In genomic region chr11:66739983-66740382, GRCh38 we compare ENCODE assay signal across 21 cellular contexts. TPM values are rescaled to one million over a fixed set of nuclear protein-coding genes. Genes with fewer than 3 reads are reported as not detected.
DNase-seq lines count a peak whose midpoint lies in the region; ATAC-seq, FAIRE-seq and TF ChIP-seq lines count a peak whose summit lies in the region.
"Had no signal": no experiment of that assay in that cellular context is flagged by ENCODE, and none has a peak within 500 bp of the region (broad histone marks: within the 10 kb centered on the region; RNA-seq: fewer than 3 reads in every experiment).

No MANE protein-coding gene starts in this region.

- H3K4me2 ChIP-seq in IMR-90 (ENCODE audit: low read depth, low read length) (peak overlapping the region; percentile 31; the same call in 1 of the 2 replicates), astrocyte (ENCODE audit: low read length) (no peak overlapping the region)

- no peak overlapping the region for H3K9ac ChIP-seq in IMR-90 (ENCODE audit: low read depth, low read length)
- no peak overlapping the region for H3K9ac ChIP-seq in astrocyte (ENCODE audit: low read length)

- no peaks in the 10 kb centered on the region for H3K4me1 Mint-ChIP-seq in astrocyte (ENCODE audit: low read depth, unreplicated experiment)

- H2AK5ac ChIP-seq in IMR-90 (ENCODE audit: low read depth, low read length) = no peak overlapping the region

- H3K56ac ChIP-seq in IMR-90 (ENCODE audit: extremely low read depth, insufficient read depth, low read length) = no peak overlapping the region

- H2BK5ac ChIP-seq in IMR-90 (ENCODE audit: low read depth, low read length, poor library complexity, severe bottlenecking) = no peak overlapping the region

- no peak for TF ChIP-seq RAD21 in IMR-90 (IDR thresholded peaks at IDR 0.05; ENCODE audit: low read length)

- H2BK15ac ChIP-seq in IMR-90 (ENCODE audit: low read depth, low read length) = no peak overlapping the region

- no peak overlapping the region for H3K18ac ChIP-seq in IMR-90 (ENCODE audit: low read depth, low read length)

- H3K9me1 ChIP-seq in IMR-90 (ENCODE audit: insufficient read depth, low read length) = no peaks in the 10 kb centered on the region

- H3K4me3 ChIP-seq in IMR-90 (ENCODE audit: insufficient read depth, low read depth, low read length) = no peak overlapping the region
- no peak overlapping the region for H3K4me3 ChIP-seq in astrocyte (ENCODE audit: insufficient read depth, low read depth, low read length)
- H3K4me3 ChIP-seq: gastroesophageal sphincter, lung had no signal

- no peak for ATAC-seq in IMR-90 (ENCODE audit: low read depth)
- ATAC-seq: gastroesophageal sphincter; right cardiac atrium; stimulated activated naive CD8-positive, alpha-beta T cell treated with anti-CD3 and anti-CD28 coated beads, Interleukin-15, Interleukin-2, amounts not matched to agents 100 U/mL and 50 U/mL, for 24 hours had no signal

- no peak overlapping the region for H4K91ac ChIP-seq in IMR-90 (ENCODE audit: insufficient read depth, low read depth, low read length)

- no peak overlapping the region for H2BK120ac ChIP-seq in IMR-90 (ENCODE audit: low read depth, low read length)

- H3K4me3 Mint-ChIP-seq in astrocyte (ENCODE audit: unreplicated experiment) = no peak overlapping the region
- H3K4me3 Mint-ChIP-seq: activated naive CD8-positive, alpha-beta T cell had no signal

- TF ChIP-seq POLR2A in IMR-90 (IDR thresholded peaks at IDR 0.05; ENCODE audit: low read depth, low read length) = no peak

- H4K8ac ChIP-seq in IMR-90 (ENCODE audit: low read depth in 2 of 2, low read length in 2 of 2) = 0 out of 4 replicates have a peak overlapping the region, but pooled peaks of 1 of the 2 experiments have one; percentile 29

- in situ Hi-C loops in IMR-90 (cut with MboI; ENCODE audit: low sequenced_read_pairs) = no loop called here

- TF ChIP-seq CTCF in IMR-90 (conservative IDR thresholded peaks at IDR 0.05; ENCODE audit: low read depth, low read length) (no peak), astrocyte (IDR thresholded peaks at IDR 0.05; ENCODE audit: insufficient read depth, low read depth, low read length) (no peak)

- H4K20me1 ChIP-seq in IMR-90 (ENCODE audit: insufficient read depth, low read length) (no peaks in the 10 kb centered on the region), astrocyte (ENCODE audit: insufficient read depth, low read length) (no peaks in the 10 kb centered on the region)

- H3K9me3 ChIP-seq in IMR-90 (ENCODE audit: control insufficient read depth, insufficient read depth, low read length) (no peaks in the 10 kb centered on the region), astrocyte (ENCODE audit: insufficient read depth, low read depth, low read length) (no peaks in the 10 kb centered on the region)
- H3K9me3 ChIP-seq: gastroesophageal sphincter had no signal

- H3K4ac ChIP-seq in IMR-90 (ENCODE audit: low read depth, low read length) = 0 out of 2 replicates have a peak overlapping the region, but pooled peaks have one; percentile 12

- dilution Hi-C loops in IMR-90 (cut with HindIII; ENCODE audit: low sequenced_read_pairs, unreplicated experiment) = no loop called here

- no CpG with 5 or more reads among the region's 2 CpGs for WGBS in IMR-90 (ENCODE audit: extremely low coverage in 2 of 2, insufficient read length in 1 of 2), 2 experiments

- H2AFZ ChIP-seq in IMR-90 (replicated peaks; ENCODE audit: low read length, poor library complexity) (peak overlapping the region; percentile 68), astrocyte (ENCODE audit: low read depth, low read length) (no peak overlapping the region)

- no peak overlapping the region for H4K5ac ChIP-seq in IMR-90 (ENCODE audit: low read depth, low read length)

- BruUV-seq in IMR-90 (replicated peaks; lab: Mats Ljungman, UMichigan) = no TSS peak

- H3K27ac Mint-ChIP-seq in astrocyte (ENCODE audit: unreplicated experiment) = no peak overlapping the region
- H3K27ac Mint-ChIP-seq: activated naive CD8-positive, alpha-beta T cell; CD4-positive, CD25-positive, alpha-beta regulatory T cell had no signal

- H3K9me3 Mint-ChIP-seq in astrocyte (ENCODE audit: unreplicated experiment) = no peaks in the 10 kb centered on the region

- DNase-seq in EH (ENCODE audit: low read depth) = peak; percentile 52
- peak; percentile 69 for DNase-seq in IMR-90
- peak; percentile 35 for DNase-seq in astrocyte (ENCODE audit: low read depth)
- DNase-seq in hepatic stellate cell (ENCODE audit: low spot score) = peak; percentile 22
- DNase-seq in SKM-1 (lab: John Stamatoyannopoulos, UW; ENCODE audit: unreplicated experiment) = no peak
- DNase-seq in caudate nucleus (lab: John Stamatoyannopoulos, UW) = no peak
- no peak for DNase-seq in epidermal melanocyte (ENCODE audit: insufficient read length, low spot score)
- DNase-seq in activated T-cell treated with anti-CD3 and anti-CD28 coated beads for 4 hours = no peak
- DNase-seq: activated CD4-positive, alpha-beta T cell treated with anti-CD3 and anti-CD28 coated beads, Interleukin-2, amount 50 U/mL, for 1 hour; CD4-positive, CD25-positive, alpha-beta regulatory T cell; NCI-H1048; NCI-H187; NCI-H2171 treated with DMSO at 0.1 percent for 48 hours; NCI-H526; right cardiac atrium; RPMI8226; stimulated activated naive CD8-positive, alpha-beta T cell treated with anti-CD3 and anti-CD28 coated beads, Interleukin-15, Interleukin-2, amounts not matched to agents 100 U/mL and 50 U/mL, for 24 hours had no signal

- no peak overlapping the region for H3K14ac ChIP-seq in IMR-90 (replicated peaks; ENCODE audit: low read depth, low read length)

- CTCF ChIA-PET in IMR-90 (lab: Yijun Ruan, JAX) = no interaction called here

- no peak overlapping the region for H2BK20ac ChIP-seq in IMR-90 (ENCODE audit: low read depth, low read length)

- H3K36me3 ChIP-seq in IMR-90 (ENCODE audit: control insufficient read depth, insufficient read depth, low read length) (no peaks in the 10 kb centered on the region), astrocyte (ENCODE audit: insufficient read depth, low read length) (no peaks in the 10 kb centered on the region)
- H3K36me3 ChIP-seq: gastroesophageal sphincter had no signal

- intact Hi-C loops in IMR-90 (cut with micrococcal nuclease) = loop anchor here (5.0 kb wide), 1 partner anchor 42 kb away; no protein-coding TSS in a partner anchor

- POLR2A ChIA-PET in IMR-90 (lab: Charles Lee; ENCODE audit: unreplicated experiment) = no interaction called here

- H3K27me3 ChIP-seq in IMR-90 (ENCODE audit: control insufficient read depth, insufficient read depth, low read length) = peaks cover 11% of the 10 kb centered on the region
- no peaks in the 10 kb centered on the region for H3K27me3 ChIP-seq in astrocyte (ENCODE audit: insufficient read depth, low read length)

- H3K36me3 Mint-ChIP-seq in astrocyte (ENCODE audit: low read depth, unreplicated experiment) = no peaks in the 10 kb centered on the region
- H3K36me3 Mint-ChIP-seq: activated naive CD8-positive, alpha-beta T cell had no signal

- no peaks in the 10 kb centered on the region for H3K79me2 ChIP-seq in astrocyte (ENCODE audit: insufficient read depth, low read length)

- H2AK9ac ChIP-seq in IMR-90 (replicated peaks; ENCODE audit: low read depth, low read length, poor library complexity) = peak overlapping the region; percentile 79

- H3K27me3 Mint-ChIP-seq in astrocyte (ENCODE audit: low read depth, unreplicated experiment) = peaks cover 19% of the 10 kb centered on the region
- H3K27me3 Mint-ChIP-seq: activated naive CD8-positive, alpha-beta T cell had no signal

- peaks cover 0 to 15% of the 10 kb centered on the region in 2 experiments; a peak in 3 of 4 replicates for H3K79me1 ChIP-seq in IMR-90 (ENCODE audit: low read depth in 1 of 2, low read length in 2 of 2)

- no peak overlapping the region for H3K27ac ChIP-seq in IMR-90 (ENCODE audit: insufficient read depth, low read length)
- no peak overlapping the region for H3K27ac ChIP-seq in astrocyte (ENCODE audit: low read depth, low read length)
- H3K27ac ChIP-seq in caudate nucleus (ENCODE audit: low read depth, low read length) = no peak overlapping the region
- H3K27ac ChIP-seq: gastroesophageal sphincter had no signal

- H3K23ac ChIP-seq in IMR-90 (ENCODE audit: low read depth, low read length) = no peak overlapping the region

- peaks cover 3% of the 10 kb centered on the region for H3K4me1 ChIP-seq in IMR-90 (ENCODE audit: control insufficient read depth, insufficient read depth, low read length)
- peaks cover 5% of the 10 kb centered on the region for H3K4me1 ChIP-seq in astrocyte (ENCODE audit: insufficient read depth, low read length)

- FAIRE-seq in astrocyte (lab: Jason Lieb, UNC) = no peak
- FAIRE-seq: islet of Langerhans had no signal

TF ChIP-seq in IMR-90, 13 proteins besides CTCF, POLR2A, EP300 and RAD21:
- TF ChIP-seq USF2 (IDR thresholded peaks at IDR 0.05; ENCODE audit: low read depth, low read length) = no peak

RNA-seq across cellular contexts. Expression of gene SPTBN2, which starts 11.0 kb away (rescaled TPM):
- total RNA-seq in IMR-90 (2012; rRNA removed) (0.18 and 0.56 TPM in 2 replicates), astrocyte (18.2 and 22.7 TPM in 2 replicates)
- 0.41 and 0.57 TPM in 2 replicates for polyA plus RNA-seq in IMR-90 (2012; rRNA removed)
- polyA plus RNA-seq in IMR-90 (2012; cell fraction: cytosol; rRNA removed) = 0.49 and 0.61 TPM in 2 replicates
- polyA plus RNA-seq in IMR-90 (2012; cell fraction: nucleus; rRNA removed; ENCODE audit: low replicate concordance) = 1.4 and 2.6 TPM in 2 replicates
- polyA plus RNA-seq: CD4-positive, CD25-positive, alpha-beta regulatory T cell had no signal

Comparison
In these comparisons a context has a peak if more than half of its experiments do, and no peak if none do; other contexts are left out.
1. DNase-seq: peak in EH (single experiment), IMR-90 (single experiment), astrocyte (single experiment) and hepatic stellate cell (single experiment); none in SKM-1 (single experiment), caudate nucleus (0 of 61), epidermal melanocyte (single experiment) and activated T-cell treated with anti-CD3 and anti-CD28 coated beads for 4 hours (single experiment).
2. RNA of gene SPTBN2, which starts 11.0 kb away (total RNA-seq): 18.2 to 22.7 TPM in astrocyte; 0.18 to 0.56 TPM in IMR-90; every median in the first group is over 10 times any median in the second.